In the genomic region with DNA sequence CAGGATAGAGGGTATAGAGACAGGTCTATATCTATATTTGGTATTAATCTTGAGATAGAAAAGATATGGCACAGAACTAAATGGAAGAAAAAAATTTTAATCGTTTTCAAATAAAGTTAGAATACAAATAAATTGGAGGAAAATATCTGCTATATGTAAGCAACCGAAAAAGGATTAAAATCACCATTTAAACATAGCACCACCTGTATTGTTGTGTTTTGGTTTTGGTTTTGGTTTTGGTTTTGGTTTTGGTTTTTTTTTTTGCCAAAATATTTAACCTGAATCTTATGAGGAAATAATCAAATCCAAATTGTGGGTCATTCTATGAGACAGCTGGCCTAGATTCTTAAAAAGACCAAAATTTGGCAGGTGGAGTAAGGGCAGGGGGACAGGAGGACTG, we compare ENCODE assay signal across 24 cellular contexts. TPM values are rescaled to one million over a fixed set of nuclear protein-coding genes. Genes with fewer than 3 reads are reported as not detected.
"Had no signal": no experiment of that assay in that cellular context is flagged by ENCODE, and none has a peak within 500 bp of the region (broad histone marks: within the 10 kb centered on the region; RNA-seq: fewer than 3 reads in every experiment).

No MANE protein-coding gene starts in this region.

- H3K79me2 ChIP-seq: parathyroid adenoma had no signal

- H3K27me3 Mint-ChIP-seq: activated naive CD8-positive, alpha-beta T cell; brain; naive thymus-derived CD4-positive, alpha-beta T cell; T-cell had no signal

- H3K27ac Mint-ChIP-seq: activated naive CD8-positive, alpha-beta T cell; activated T-cell treated with anti-CD3 and anti-CD28 coated beads, Interleukin-2, amount 50 U/mL, for 72 hours; brain had no signal

- H3K9me3 ChIP-seq: heart left ventricle, mucosa of descending colon, neutrophil, right lobe of liver, stomach, vagina had no signal

- H3K4me1 ChIP-seq: parathyroid adenoma, right lobe of liver, stomach, vagina had no signal

- H3K27me3 ChIP-seq: heart left ventricle, neutrophil, right lobe of liver, stomach, vagina had no signal

- H2AFZ ChIP-seq: parathyroid adenoma had no signal

- DNase-seq: activated CD4-positive, alpha-beta T cell treated with anti-CD3 and anti-CD28 coated beads for 48 hours; activated CD4-positive, CD25-positive, alpha-beta regulatory T cell; activated gamma-delta T cell; activated T-cell treated with anti-CD3 and anti-CD28 coated beads, Interleukin-2, amount 50 U/mL, for 72 hours; central memory CD4-positive, alpha-beta T cell; erythroblast; heart left ventricle; mesenchymal stem cell; mucosa of descending colon; naive thymus-derived CD4-positive, alpha-beta T cell; right lobe of liver; small intestine; stimulated activated CD4-positive, alpha-beta T cell treated with anti-CD3 and anti-CD28 coated beads, Interleukin-15, amount 100 ng/mL, for 24 hours; stimulated activated CD4-positive, alpha-beta T cell treated with anti-CD3 and anti-CD28 coated beads, Interleukin-2, amount 100 ng/mL, for 48 hours; stomach; T-cell; T-helper 9 cell; trophoblast cell had no signal

- H3K27ac ChIP-seq: coronary artery, heart left ventricle, neutrophil, parathyroid adenoma, stomach, vagina had no signal

- ATAC-seq: activated T-cell treated with anti-CD3 and anti-CD28 coated beads, Interleukin-2, amount 50 U/mL, for 72 hours; heart left ventricle; mucosa of descending colon; naive thymus-derived CD4-positive, alpha-beta T cell; T-cell had no signal

- H3K4me3 Mint-ChIP-seq: activated naive CD8-positive, alpha-beta T cell; brain; T-cell had no signal

- H3K4me3 ChIP-seq: coronary artery, heart left ventricle, mucosa of descending colon, right lobe of liver, stomach, vagina had no signal

- H3K4me1 Mint-ChIP-seq: brain had no signal

RNA-seq across cellular contexts. Expression of a gene that starts 28.5 kb away (rescaled TPM):
- total RNA-seq: activated T-cell treated with anti-CD3 and anti-CD28 coated beads, Interleukin-2, amount 50 U/mL, for 72 hours; naive thymus-derived CD4-positive, alpha-beta T cell had no signal
- polyA plus RNA-seq: naive thymus-derived CD4-positive, alpha-beta T cell had no signal
